8 cellular contexts compared by ENCODE assay signal in the genomic region with DNA sequence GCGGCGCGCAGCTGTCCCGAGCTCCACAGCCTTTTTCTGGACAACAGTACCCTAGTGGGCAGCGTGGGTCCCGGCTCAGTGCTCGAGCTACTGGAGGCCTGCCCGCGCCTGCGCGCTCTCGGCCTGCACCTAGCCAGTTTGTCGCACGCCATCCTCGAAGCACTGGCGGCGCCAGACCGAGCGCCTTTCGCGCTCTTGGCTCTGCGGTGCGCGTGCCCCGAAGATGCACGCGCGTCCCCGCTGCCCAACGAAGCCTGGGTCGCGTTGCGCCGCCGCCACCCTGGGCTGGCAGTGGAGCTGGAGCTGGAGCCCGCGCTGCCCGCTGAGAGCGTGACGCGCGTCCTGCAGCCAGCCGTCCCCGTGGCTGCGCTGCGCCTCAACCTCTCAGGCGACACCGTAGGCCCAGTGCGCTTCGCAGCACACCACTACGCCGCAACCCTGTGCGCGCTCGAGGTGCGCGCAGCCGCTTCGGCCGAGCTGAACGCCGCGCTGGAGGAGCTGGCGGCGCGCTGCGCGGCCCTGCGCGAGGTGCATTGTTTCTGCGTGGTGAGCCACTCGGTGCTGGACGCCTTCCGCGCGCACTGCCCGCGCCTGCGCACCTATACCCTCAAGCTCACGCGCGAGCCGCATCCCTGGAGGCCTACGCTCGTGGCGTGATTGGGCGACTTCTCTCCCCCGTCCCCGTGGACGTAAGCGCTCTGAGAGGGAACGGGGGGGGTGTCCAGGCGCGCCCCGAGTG. TPM values are rescaled to one million over a fixed set of nuclear protein-coding genes. Genes with fewer than 3 reads are reported as not detected.
A peak's percentile ranks its signal among the peaks of the same experiment; 100 is the strongest.
DNase-seq lines count a peak whose midpoint lies in the region; ATAC-seq and TF ChIP-seq lines count a peak whose summit lies in the region.

No MANE protein-coding gene starts in this region.

- H3K4me1 ChIP-seq in BE2C (no peaks in the 10 kb centered on the region), heart left ventricle (peaks cover 0 to 67% (median 53%) of the 10 kb centered on the region in 12 donors), prostate gland (replicated peaks) (peaks cover 31% of the 10 kb centered on the region)

- H3K27me3 Mint-ChIP-seq in activated T-helper 17 cell treated with anti-CD3 and anti-CD28 coated beads, Interleukin-2, amount 50 U/mL, for 72 hours, result peaks cover 13% of the 10 kb centered on the region

- H3K27me3 ChIP-seq in BE2C (no peaks in the 10 kb centered on the region; the same call in 1 of the 2 replicates), heart left ventricle (peaks cover 0 to 60% (median 7%) of the 10 kb centered on the region in 9 donors), prostate gland (replicated peaks; ENCODE audit: insufficient read depth) (no peaks in the 10 kb centered on the region)

- WGBS in heart left ventricle, 4 donors, result 0 to 18% (median 6%) methylated on average over 31 to 95 of the region's 95 CpGs
- WGBS in prostate gland, result 1% methylated on average over 79 of the region's 95 CpGs

- TF ChIP-seq CTCF in BE2C (IDR thresholded peaks at IDR 0.05; ENCODE audit: low read depth, low read length) (no peak), heart left ventricle (IDR thresholded peaks at IDR 0.05) (peak in 1 of 12 donors; percentile 4), prostate gland (IDR thresholded peaks at IDR 0.05) (no peak)

- no peak overlapping the region for H3K27ac Mint-ChIP-seq in activated T-helper 17 cell treated with anti-CD3 and anti-CD28 coated beads, Interleukin-2, amount 50 U/mL, for 72 hours

- no peaks in the 10 kb centered on the region for H3K9me3 Mint-ChIP-seq in activated T-helper 17 cell treated with anti-CD3 and anti-CD28 coated beads, Interleukin-2, amount 50 U/mL, for 72 hours

- TF ChIP-seq POLR2A in heart left ventricle (IDR thresholded peaks at IDR 0.05) (peak in 1 of 2 donors; percentile 31), prostate gland (IDR thresholded peaks at IDR 0.05) (no peak)

- intact Hi-C loops in heart left ventricle (cut with DNase I) (no loop called here), prostate gland (cut with DNase I) (no loop called here)

- H3K27ac ChIP-seq in heart left ventricle (peak overlapping the region; percentile 59 to 86 (median 78)), prostate gland (peak overlapping the region; percentile 91 to 94)

- DNase-seq in BE2C (peak; percentile 78), NCI-H1048 (lab: John Stamatoyannopoulos, UW) (peak; percentile 39), heart left ventricle (peak in 4 of 5 donors; percentile 60 to 78 (median 70)), prostate gland (ENCODE audit: low spot score) (peak; percentile 56), glomerular visceral epithelial cell (ENCODE audit: extremely low spot score) (no peak)

- H3K4me3 ChIP-seq in BE2C (ENCODE audit: low read depth, low read length) (peak overlapping the region; percentile 64), heart left ventricle (peak overlapping the region in 11 of 12 donors; percentile 13 to 63 (median 52)), prostate gland (peak overlapping the region; percentile 27 to 30)

- no peaks in the 10 kb centered on the region for H3K36me3 ChIP-seq in BE2C
- H3K36me3 ChIP-seq in heart left ventricle, result no peaks in the 10 kb centered on the region
- no peaks in the 10 kb centered on the region for H3K36me3 ChIP-seq in prostate gland

- H3K4me1 Mint-ChIP-seq in activated T-helper 17 cell treated with anti-CD3 and anti-CD28 coated beads, Interleukin-2, amount 50 U/mL, for 72 hours, result peaks cover 13% of the 10 kb centered on the region

- peak overlapping the region; percentile 94 for H3K4me3 Mint-ChIP-seq in activated T-helper 17 cell treated with anti-CD3 and anti-CD28 coated beads, Interleukin-2, amount 50 U/mL, for 72 hours

- ATAC-seq in activated T-helper 17 cell treated with anti-CD3 and anti-CD28 coated beads, Interleukin-2, amount 50 U/mL, for 72 hours (replicated peaks), result peak; percentile 1
- ATAC-seq in heart left ventricle (peak; percentile 4 to 47 (median 12)), GM18907 (IDR thresholded peaks at IDR 0.05; ENCODE audit: unreplicated experiment) (no peak), HG02798 (IDR thresholded peaks at IDR 0.05; ENCODE audit: poor library complexity, unreplicated experiment) (no peak)

- H3K36me3 Mint-ChIP-seq in activated T-helper 17 cell treated with anti-CD3 and anti-CD28 coated beads, Interleukin-2, amount 50 U/mL, for 72 hours (ENCODE audit: low read depth), result peaks cover 82% of the 10 kb centered on the region

- no peaks in the 10 kb centered on the region for H3K9me3 ChIP-seq in BE2C
- H3K9me3 ChIP-seq in heart left ventricle, result no peaks in the 10 kb centered on the region
- H3K9me3 ChIP-seq in prostate gland, result no peaks in the 10 kb centered on the region

RNA-seq across cellular contexts. Expression of a gene that starts 1.2 kb away (rescaled TPM):
- 37.1 TPM for polyA plus RNA-seq in BE2C (2012; ENCODE audit: insufficient read depth, insufficient read length, low read depth)
- 100 to 1,000 TPM in 1 of 2 donors, 10 to 100 TPM in 1; 71.3 to 325 TPM for total RNA-seq in activated T-helper 17 cell treated with anti-CD3 and anti-CD28 coated beads, Interleukin-2, amount 50 U/mL, for 72 hours
- total RNA-seq in heart left ventricle (10 to 100 TPM; 11.6 to 62.4 (median 35.4) TPM), prostate gland (100 to 1,000 TPM; 109 to 137 TPM)
- polyA plus RNA-seq in heart left ventricle, result 10 to 100 TPM in 1 of 2 donors, 1 to 10 TPM in 1; 5.9 to 62.5 TPM

RNA-seq across cellular contexts. Expression of a gene that starts 3.6 kb away (rescaled TPM):
- 14.4 TPM for polyA plus RNA-seq in BE2C (2012; ENCODE audit: insufficient read depth, insufficient read length, low read depth)
- 100 to 1,000 TPM in 1 of 2 donors, 10 to 100 TPM in 1; 33.1 to 108 TPM for total RNA-seq in activated T-helper 17 cell treated with anti-CD3 and anti-CD28 coated beads, Interleukin-2, amount 50 U/mL, for 72 hours
- 10 to 100 TPM in 1 of 9 donors, 1 to 10 TPM in 8; 5.0 to 13.4 (median 7.2) TPM for total RNA-seq in heart left ventricle
- 1 to 10 TPM; 5.4 to 9.2 TPM for polyA plus RNA-seq in heart left ventricle
- 100 to 1,000 TPM in 1 of 2 donors, 10 to 100 TPM in 1; 67.9 to 124 TPM for total RNA-seq in prostate gland

RNA-seq across cellular contexts. Expression of a gene that starts 3.6 kb away (rescaled TPM):
- 6.0 TPM for polyA plus RNA-seq in BE2C (2012; ENCODE audit: insufficient read depth, insufficient read length, low read depth)
- 10 to 100 TPM; 36.3 to 65.9 TPM for total RNA-seq in activated T-helper 17 cell treated with anti-CD3 and anti-CD28 coated beads, Interleukin-2, amount 50 U/mL, for 72 hours
- total RNA-seq in heart left ventricle, result 10 to 100 TPM in 4 of 9 donors, 1 to 10 TPM in 5; 4.7 to 14.3 (median 8.4) TPM
- polyA plus RNA-seq in heart left ventricle, result 10 to 100 TPM in 1 of 2 donors, 1 to 10 TPM in 1; 6.8 to 16.2 TPM
- total RNA-seq in prostate gland, result 10 to 100 TPM; 33.3 to 56.3 TPM

RNA-seq across cellular contexts. Expression of a gene that starts 7.0 kb away (rescaled TPM):
- polyA plus RNA-seq in BE2C (2012; ENCODE audit: insufficient read depth, insufficient read length, low read depth), result 90.0 TPM
- total RNA-seq in activated T-helper 17 cell treated with anti-CD3 and anti-CD28 coated beads, Interleukin-2, amount 50 U/mL, for 72 hours, result 100 to 1,000 TPM in 1 of 2 donors, 10 to 100 TPM in 1; 30.0 to 194 TPM
- total RNA-seq in heart left ventricle (100 to 1,000 TPM in 1 of 9 donors, 10 to 100 TPM in 8; 64.9 to 119 (median 77.4) TPM), prostate gland (100 to 1,000 TPM in 1 of 2 donors, 10 to 100 TPM in 1; 60.8 to 129 TPM)
- polyA plus RNA-seq in heart left ventricle, result 100 to 1,000 TPM; 112 to 121 TPM

RNA-seq across cellular contexts. Expression of a gene that starts 12.5 kb away (rescaled TPM):
- polyA plus RNA-seq in BE2C (2012; ENCODE audit: insufficient read depth, insufficient read length, low read depth), result 6.2 TPM
- 10 to 100 TPM in 1 of 2 donors, 1 to 10 TPM in 1; 8.3 to 12.3 TPM for total RNA-seq in activated T-helper 17 cell treated with anti-CD3 and anti-CD28 coated beads, Interleukin-2, amount 50 U/mL, for 72 hours
- total RNA-seq in heart left ventricle (10 to 100 TPM in 5 of 9 donors, 1 to 10 TPM in 4; 8.6 to 17.5 (median 11.9) TPM), prostate gland (10 to 100 TPM; 32.1 to 37.3 TPM)
- 10 to 100 TPM in 1 of 2 donors, 1 to 10 TPM in 1; 6.4 to 16.9 TPM for polyA plus RNA-seq in heart left ventricle

Comparison
In these comparisons a context has a peak if more than half of its experiments do, and no peak if none do; other contexts are left out.
1. ATAC-seq: peak in activated T-helper 17 cell treated with anti-CD3 and anti-CD28 coated beads, Interleukin-2, amount 50 U/mL, for 72 hours (single experiment) and heart left ventricle (4 of 4); none in GM18907 (single experiment) and HG02798 (single experiment).
2. Peak in every context shown above with its lines, with median percentiles within 50 percentile points of each other: H3K4me3 ChIP-seq.